In genomic region chr1:182444497-182444896, GRCh38 we compare ENCODE assay signal across 16 cellular contexts. TPM values are rescaled to one million over a fixed set of nuclear protein-coding genes. Genes with fewer than 3 reads are reported as not detected.
DNase-seq lines count a peak whose midpoint lies in the region; ATAC-seq and TF ChIP-seq lines count a peak whose summit lies in the region.
"Had no signal": no experiment of that assay in that cellular context is flagged by ENCODE, and none has a peak within 500 bp of the region (broad histone marks: within the 10 kb centered on the region; RNA-seq: fewer than 3 reads in every experiment).

No MANE protein-coding gene starts in this region.

- H3K4me1 ChIP-seq in BE2C = no peaks in the 10 kb centered on the region
- H3K4me1 ChIP-seq: thyroid gland had no signal

- no peaks in the 10 kb centered on the region for H3K36me3 ChIP-seq in BE2C
- H3K36me3 ChIP-seq: brain microvascular endothelial cell, thyroid gland had no signal

- TF ChIP-seq POLR2A in NB4 (IDR thresholded peaks at IDR 0.05; ENCODE audit: extremely low read depth, insufficient read length) = no peak

- no peaks in the 10 kb centered on the region for H3K27me3 ChIP-seq in BE2C
- H3K27me3 ChIP-seq: brain microvascular endothelial cell, thyroid gland had no signal

- TF ChIP-seq CTCF in BE2C (IDR thresholded peaks at IDR 0.05; ENCODE audit: low read depth, low read length) (peak; percentile 32; the same call in 1 of the 2 replicates), GM12872 (IDR thresholded peaks at IDR 0.05; ENCODE audit: insufficient read depth, low read depth, low read length) (0 out of 3 replicates have a peak, but pooled peaks have one; percentile 41), NB4 (IDR thresholded peaks at IDR 0.05; ENCODE audit: low read depth, low read length) (peak; percentile 40), choroid plexus epithelial cell (conservative IDR thresholded peaks at IDR 0.05; ENCODE audit: low read depth, low read length) (peak; percentile 29)

- DNase-seq in BE2C = no peak
- no peak for DNase-seq in NB4 (ENCODE audit: low read depth)
- DNase-seq in choroid plexus epithelial cell (ENCODE audit: low read depth) = no peak
- no peak for DNase-seq in anterior cingulate cortex (lab: John Stamatoyannopoulos, UW)
- DNase-seq in DMS79 treated with DMSO at 0.1 percent for 48 hours (lab: John Stamatoyannopoulos, UW) = no peak
- DNase-seq: activated T-cell treated with anti-CD3 and anti-CD28 coated beads, Interleukin-2, amount 50 U/mL, for 1 hour; AML-193; brain microvascular endothelial cell; NCI-H2171; NCI-H748 treated with DMSO at 0.1 percent for 48 hours; RPMI8226; thyroid gland had no signal

- H3K4me3 ChIP-seq in BE2C (ENCODE audit: low read depth, low read length) = no peak overlapping the region
- H3K4me3 ChIP-seq in NB4 (ENCODE audit: low read depth, low read length) = no peak overlapping the region
- no peak overlapping the region for H3K4me3 ChIP-seq in choroid plexus epithelial cell (ENCODE audit: low read depth, low read length)
- H3K4me3 ChIP-seq: thyroid gland had no signal

- H3K9me3 ChIP-seq in BE2C = no peaks in the 10 kb centered on the region
- H3K9me3 ChIP-seq: thyroid gland had no signal

- ATAC-seq in HG03460 (IDR thresholded peaks at IDR 0.05; ENCODE audit: unreplicated experiment) (no peak), GM18519 (IDR thresholded peaks at IDR 0.05; ENCODE audit: low FRiP score, unreplicated experiment) (no peak)
- ATAC-seq: stimulated activated memory B cell treated with anti-CD40 and anti-IgM and Interleukin-4, amounts not matched to agents 10 μg/mL and 1 μg/mL and 100 μg/mL, for 72 hours had no signal

RNA-seq across cellular contexts. Expression of gene RGSL1, which starts 5.4 kb away (rescaled TPM):
- polyA plus RNA-seq in BE2C (2012; ENCODE audit: insufficient read depth, insufficient read length, low read depth) = not detected

RNA-seq across cellular contexts. Expression of gene TEDDM1, which starts 44.0 kb away (rescaled TPM):
- not detected for polyA plus RNA-seq in BE2C (2012; ENCODE audit: insufficient read depth, insufficient read length, low read depth)

RNA-seq across cellular contexts. Expression of gene GLUL, which starts 52.9 kb away (rescaled TPM):
- 233 TPM for polyA plus RNA-seq in BE2C (2012; ENCODE audit: insufficient read depth, insufficient read length, low read depth)
